Comparison of ENCODE assay signal across 13 cellular contexts in genomic region chr10:34789993-34790506, GRCh38. TPM values are rescaled to one million over a fixed set of nuclear protein-coding genes. Genes with fewer than 3 reads are reported as not detected.
DNase-seq lines count a peak whose midpoint lies in the region; ATAC-seq and TF ChIP-seq lines count a peak whose summit lies in the region.
"Had no signal": no experiment of that assay in that cellular context is flagged by ENCODE, and none has a peak within 500 bp of the region (broad histone marks: within the 10 kb centered on the region; RNA-seq: fewer than 3 reads in every experiment).

No MANE protein-coding gene starts in this region.

- H3K4me1 ChIP-seq in KMS-11 (ENCODE audit: low read depth, poor library complexity, severe bottlenecking) = peaks cover 65% of the 10 kb centered on the region

- peak overlapping the region; percentile 16; the same call in 1 of the 2 replicates for H3K9ac ChIP-seq in KMS-11

- ATAC-seq in GM21825 (IDR thresholded peaks at IDR 0.05; ENCODE audit: unreplicated experiment) (no peak), GM21515 (IDR thresholded peaks at IDR 0.05; ENCODE audit: unreplicated experiment) (no peak), HG02678 (IDR thresholded peaks at IDR 0.05; ENCODE audit: unreplicated experiment) (no peak)

- H3K4me1 Mint-ChIP-seq in nephron = peaks cover 75% of the 10 kb centered on the region
- H3K4me1 Mint-ChIP-seq in MCF 10A (ENCODE audit: insufficient read depth, unreplicated experiment) = peaks cover 28% of the 10 kb centered on the region

- H2AFZ ChIP-seq in KMS-11 (ENCODE audit: low read depth) = no peak overlapping the region

- H3K27ac ChIP-seq in KMS-11 = peak overlapping the region; percentile 59
- H3K27ac ChIP-seq: heart left ventricle, HL-60 had no signal

- no peaks in the 10 kb centered on the region for H3K9me3 Mint-ChIP-seq in nephron
- H3K9me3 Mint-ChIP-seq in MCF 10A (ENCODE audit: unreplicated experiment) = no peaks in the 10 kb centered on the region

- no peaks in the 10 kb centered on the region for H4K20me1 ChIP-seq in KMS-11 (ENCODE audit: insufficient read depth)

- CTCF ChIA-PET in GM10248 (lab: Yijun Ruan, JAX) = interaction anchor here (0.9 to 3.1 kb wide), 3 partner anchors 11 to 27 kb away, joined by 3 to 9 read pairs (median 4); no protein-coding TSS in a partner anchor
- CTCF ChIA-PET in MCF 10A (lab: Yijun Ruan, JAX) = no interaction called here

- H3K36me3 Mint-ChIP-seq in nephron (ENCODE audit: low read depth) = no peaks in the 10 kb centered on the region
- no peaks in the 10 kb centered on the region for H3K36me3 Mint-ChIP-seq in MCF 10A (ENCODE audit: insufficient read depth, unreplicated experiment)

- TF ChIP-seq CTCF in GM10248 (IDR thresholded peaks at IDR 0.05; ENCODE audit: control extremely low read depth, extremely low read depth, low read depth, missing control alignments) = no peak
- TF ChIP-seq CTCF in KMS-11 (conservative IDR thresholded peaks at IDR 0.05; ENCODE audit: low read depth, low read length) = no peak
- no peak for TF ChIP-seq CTCF in nephron (IDR thresholded peaks at IDR 0.05; ENCODE audit: unreplicated experiment in 3 of 3)
- no peak for TF ChIP-seq CTCF in MCF 10A (IDR thresholded peaks at IDR 0.05; ENCODE audit: unreplicated experiment)

- peak; percentile 38 for DNase-seq in GM10248 (ENCODE audit: extremely low spot score)
- peak; percentile 49 to 69 for DNase-seq in dermis microvascular lymphatic vessel endothelial cell (ENCODE audit: low read depth in 2 of 2)
- no peak for DNase-seq in MCF 10A (ENCODE audit: unreplicated experiment)
- DNase-seq: Caco-2, heart left ventricle, NCI-H1105 treated with DMSO at 0.1 percent for 48 hours had no signal

- H3K4me3 Mint-ChIP-seq in nephron (no peak overlapping the region), MCF 10A (ENCODE audit: unreplicated experiment) (no peak overlapping the region)

- H3K79me2 ChIP-seq in KMS-11 (ENCODE audit: insufficient read depth, low read depth) = peaks cover 89% of the 10 kb centered on the region

- peak overlapping the region; percentile 59 for H3K4me2 ChIP-seq in KMS-11

- no TSS peak for BruUV-seq in MCF 10A (replicated peaks; lab: Mats Ljungman, UMichigan)

- peak overlapping the region; percentile 83 to 88 (median 88) for H3K27ac Mint-ChIP-seq in nephron
- no peak overlapping the region for H3K27ac Mint-ChIP-seq in MCF 10A (ENCODE audit: low read depth, unreplicated experiment)

- H3K27me3 Mint-ChIP-seq in nephron (ENCODE audit: low read depth) (no peaks in the 10 kb centered on the region), MCF 10A (ENCODE audit: insufficient read depth, unreplicated experiment) (no peaks in the 10 kb centered on the region)

- intact Hi-C loops in MCF 10A (cut with micrococcal nuclease) = no loop called here

- POLR2A ChIA-PET in GM10248 (lab: Yijun Ruan, JAX) (no interaction called here), MCF 10A (lab: Yijun Ruan, JAX) (no interaction called here)

- no peaks in the 10 kb centered on the region for H3K36me3 ChIP-seq in KMS-11 (ENCODE audit: insufficient read depth)
- H3K36me3 ChIP-seq: heart left ventricle, spleen had no signal

- no peak overlapping the region for H3K4me3 ChIP-seq in KMS-11 (IDR thresholded peaks at IDR 0.05; ENCODE audit: insufficient read depth, low read depth, low read length)
- H3K4me3 ChIP-seq: heart left ventricle, spleen had no signal

- H3K27me3 ChIP-seq in KMS-11 (ENCODE audit: insufficient read depth, low read depth) = no peaks in the 10 kb centered on the region
- H3K27me3 ChIP-seq: heart left ventricle, spleen had no signal

RNA-seq across cellular contexts. Expression of gene PARD3, which starts 25.0 kb away (rescaled TPM):
- 22.6 and 37.4 TPM in 2 replicates for total RNA-seq in dermis microvascular lymphatic vessel endothelial cell
- total RNA-seq in MCF 10A (2022) = 49.6 and 70.0 TPM in 2 replicates
